In genomic region chr14:23376477-23377200, GRCh38 we compare ENCODE assay signal across 13 cellular contexts. TPM values are rescaled to one million over a fixed set of nuclear protein-coding genes. Genes with fewer than 3 reads are reported as not detected.
DNase-seq lines count a peak whose midpoint lies in the region; ATAC-seq, FAIRE-seq and TF ChIP-seq lines count a peak whose summit lies in the region.
"Had no signal": no experiment of that assay in that cellular context is flagged by ENCODE, and none has a peak within 500 bp of the region (broad histone marks: within the 10 kb centered on the region; RNA-seq: fewer than 3 reads in every experiment).

TSS of gene CMTM5 (plus strand) at chr14:23377046. CDS start at chr14:23377252, 206 bp downstream.

- intact Hi-C loops in heart left ventricle (cut with DNase I), result loop anchor here in 9 of 10 donors (2.0 to 10.0 kb wide), 6 partner anchors 48 to 252 kb away; no protein-coding TSS in a partner anchor

- peak; percentile 67 for DNase-seq in CMK (ENCODE audit: low read depth)
- DNase-seq in SJCRH30, result peak; percentile 19 to 53
- DNase-seq in heart left ventricle, result peak in 3 of 5 donors; percentile 39 to 58 (median 48)
- DNase-seq in nucleus accumbens (lab: John Stamatoyannopoulos, UW), result peak in 55 of 56 donors; percentile 58 to 99 (median 93)
- no peak for DNase-seq in activated CD8-positive, alpha-beta memory T cell treated with anti-CD3 and anti-CD28 coated beads, Interleukin-2, amount 50 U/mL, for 48 hours
- DNase-seq in urothelium cell line (ENCODE audit: low spot score), result no peak
- DNase-seq in AG08395 (ENCODE audit: low spot score), result no peak
- DNase-seq: brain microvascular endothelial cell, NCI-H2029 treated with DMSO at 0.1 percent for 48 hours, SK-N-SH had no signal

- H3K9me3 ChIP-seq in SJCRH30 (replicated peaks) (no peaks in the 10 kb centered on the region), heart left ventricle (no peaks in the 10 kb centered on the region)
- H3K9me3 ChIP-seq: SK-N-SH had no signal

- H3K4me3 ChIP-seq in SJCRH30 (no peak within 1 kb of the TSS), heart left ventricle (peak within 1 kb of the TSS in 7 of 12 donors; percentile 12 to 39 (median 25))

- H3K27me3 ChIP-seq in SJCRH30 (peaks cover 2% of the 10 kb centered on the region), heart left ventricle (no peaks in the 10 kb centered on the region)

- H3K4me1 ChIP-seq in SJCRH30, result no peaks in the 10 kb centered on the region
- peaks cover 0 to 14% (median 0%) of the 10 kb centered on the region in 12 donors for H3K4me1 ChIP-seq in heart left ventricle

- FAIRE-seq in urothelium cell line (lab: Jason Lieb, UNC), result no peak

- no peak for TF ChIP-seq POLR2A in heart left ventricle (IDR thresholded peaks at IDR 0.05)

- peak in 3 of 4 donors; percentile 2 to 27 (median 2) for ATAC-seq in heart left ventricle
- no peak for ATAC-seq in HG02623 (IDR thresholded peaks at IDR 0.05; ENCODE audit: unreplicated experiment)

- 31 to 42% (median 37%) methylated on average over 13 of the region's 13 CpGs for WGBS in heart left ventricle, 4 donors

- no peak within 1 kb of the TSS for H3K27ac ChIP-seq in SJCRH30
- H3K27ac ChIP-seq in heart left ventricle, result peak within 1 kb of the TSS in 4 of 12 donors; percentile 12 to 51 (median 25)
- H3K27ac ChIP-seq: brain microvascular endothelial cell had no signal

- H3K36me3 ChIP-seq in SJCRH30 (no peaks in the 10 kb centered on the region), heart left ventricle (peaks cover 0 to 14% (median 6%) of the 10 kb centered on the region in 9 donors)
- H3K36me3 ChIP-seq: brain microvascular endothelial cell had no signal

- no peak for TF ChIP-seq CTCF in heart left ventricle (IDR thresholded peaks at IDR 0.05)

RNA-seq across cellular contexts. Expression of gene CMTM5, which starts in this region (rescaled TPM):
- total RNA-seq in SJCRH30 (2014; rRNA removed; shearing (Covaris generic)), result 0.32 and 0.46 TPM in 2 replicates
- under 1 TPM in 5 of 9 donors, not detected in 4; 0.32 to 0.92 (median 0.64) TPM for total RNA-seq in heart left ventricle
- polyA plus RNA-seq in heart left ventricle, result 1 to 10 TPM; 1.6 to 1.8 TPM
- total RNA-seq: activated CD8-positive, alpha-beta memory T cell treated with anti-CD3 and anti-CD28 coated beads for 36 hours had no signal
- polyA plus RNA-seq: BJ had no signal

Comparison
In these comparisons a context has a peak if more than half of its experiments do, and no peak if none do; other contexts are left out.
1. Peak in DNase-seq in SJCRH30; RNA of the gene not detected or under 1 TPM.
2. DNase-seq: peak in CMK (single experiment), heart left ventricle (3 of 5) and nucleus accumbens (55 of 56); none in activated CD8-positive, alpha-beta memory T cell treated with anti-CD3 and anti-CD28 coated beads, Interleukin-2, amount 50 U/mL, for 48 hours (single experiment), urothelium cell line (single experiment) and AG08395 (single experiment).